1 cellular context compared by ENCODE assay signal in genomic region chr2:207750315-207750714, GRCh38.
TF ChIP-seq lines count a peak whose summit lies in the region.

No MANE protein-coding gene starts in this region.

TF ChIP-seq in A549, 52 proteins besides CTCF, POLR2A, EP300 and RAD21:
- TF ChIP-seq FOSL2 (IDR thresholded peaks at IDR 0.05) (no peak), FOSL2 (CRISPR knock-in tag; IDR thresholded peaks at IDR 0.05) (no peak), CHD2 (IDR thresholded peaks at IDR 0.05; ENCODE audit: low read length, partially characterized antibody) (no peak), HOXB5 (CRISPR knock-in tag; IDR thresholded peaks at IDR 0.05) (no peak), JUNB (IDR thresholded peaks at IDR 0.05) (no peak), SREBF2 (IDR thresholded peaks at IDR 0.05) (no peak), NR3C1 (IDR thresholded peaks at IDR 0.05) (no peak), HMGXB4 (CRISPR knock-in tag; IDR thresholded peaks at IDR 0.05; ENCODE audit: borderline replicate concordance) (no peak), ZC3H11A (IDR thresholded peaks at IDR 0.05) (no peak), EHMT2 (IDR thresholded peaks at IDR 0.05; ENCODE audit: low read depth) (no peak), HOXA7 (CRISPR knock-in tag; IDR thresholded peaks at IDR 0.05) (no peak), NPAS2 (CRISPR knock-in tag; IDR thresholded peaks at IDR 0.05; ENCODE audit: borderline replicate concordance) (no peak), PBX3 (IDR thresholded peaks at IDR 0.05) (no peak), TP53 (CRISPR knock-in tag; IDR thresholded peaks at IDR 0.05) (no peak), MAX (IDR thresholded peaks at IDR 0.05) (no peak), ZSCAN20 (CRISPR knock-in tag; IDR thresholded peaks at IDR 0.05) (no peak), EHF (CRISPR knock-in tag; IDR thresholded peaks at IDR 0.05) (no peak), HOXB13 (CRISPR knock-in tag; IDR thresholded peaks at IDR 0.05; ENCODE audit: low read depth) (no peak), MYC (IDR thresholded peaks at IDR 0.05; ENCODE audit: borderline replicate concordance, low read length) (no peak)
